9 cellular contexts compared by ENCODE assay signal in genomic region chr3:119792270-119792669, GRCh38. TPM values are rescaled to one million over a fixed set of nuclear protein-coding genes. Genes with fewer than 3 reads are reported as not detected.
"Had no signal": no experiment of that assay in that cellular context is flagged by ENCODE, and none has a peak within 500 bp of the region (broad histone marks: within the 10 kb centered on the region; RNA-seq: fewer than 3 reads in every experiment).

No MANE protein-coding gene starts in this region.

- H3K4me2 ChIP-seq: KMS-11 had no signal

- DNase-seq: GM23248, GOT3, H7, HFFc6, KBM-7 had no signal

- H3K27ac Mint-ChIP-seq: HFFc6, IgD-negative memory B cell had no signal

- H3K9ac ChIP-seq: GM23248, KMS-11 had no signal

- ATAC-seq: HCT116 had no signal

- H3K9me3 ChIP-seq: HAP-1 had no signal

- H3K27ac ChIP-seq: GM23248, KMS-11 had no signal

- H3K4me3 ChIP-seq: GM23248, HAP-1 had no signal

- H3K9me3 Mint-ChIP-seq: HFFc6 had no signal

- H3K4me3 Mint-ChIP-seq: HFFc6, IgD-negative memory B cell had no signal

- H2AFZ ChIP-seq: GM23248 had no signal

- H3K36me3 ChIP-seq: HAP-1 had no signal

RNA-seq across cellular contexts. Expression of gene NR1I2, which starts 10.4 kb away (rescaled TPM):
- total RNA-seq: GM23248, HFFc6 had no signal
